ENCODE assay signal across 17 cellular contexts in the genomic region with DNA sequence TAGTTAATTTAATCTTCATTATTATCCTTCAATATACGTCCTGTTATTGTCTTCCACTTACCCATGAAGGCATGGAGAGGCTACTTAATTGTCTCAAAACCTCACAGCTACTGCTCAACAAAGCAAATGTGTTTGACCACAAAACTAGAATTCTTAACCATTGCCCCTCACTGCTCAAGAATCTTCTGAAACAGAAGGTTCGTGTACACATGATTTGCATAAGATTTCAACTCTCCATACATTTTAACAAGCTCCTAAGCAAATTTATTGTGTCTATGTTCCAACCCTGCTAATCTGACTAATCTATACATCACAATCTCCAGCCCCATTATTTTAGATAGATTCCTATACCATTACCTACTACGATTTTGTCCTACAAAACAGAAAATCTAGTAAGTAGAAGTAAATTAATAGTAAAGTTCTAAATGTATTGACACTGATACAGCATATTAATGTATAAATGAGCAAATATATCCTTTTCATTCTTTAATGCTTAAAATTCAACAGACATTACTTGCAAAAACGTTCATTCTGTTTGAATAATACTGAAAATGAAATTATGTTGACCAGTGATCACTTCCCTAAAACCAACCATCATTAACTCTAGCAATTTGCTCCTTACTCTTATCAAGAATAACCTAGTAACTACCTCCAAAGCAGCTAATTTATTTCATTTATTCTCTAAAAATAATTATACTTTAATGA.
DNase-seq lines count a peak whose midpoint lies in the region; ATAC-seq, FAIRE-seq and TF ChIP-seq lines count a peak whose summit lies in the region.
"Had no signal": no experiment of that assay in that cellular context is flagged by ENCODE, and none has a peak within 500 bp of the region (broad histone marks: within the 10 kb centered on the region; RNA-seq: fewer than 3 reads in every experiment).

No MANE protein-coding gene starts in this region.

- H3K4me1 ChIP-seq in K562 (replicated peaks in 1 of 2; ENCODE audit: control insufficient read depth in 2 of 2, insufficient read depth in 2 of 2, low read length in 2 of 2) (no peaks in the 10 kb centered on the region), ascending aorta (no peaks in the 10 kb centered on the region)
- H3K4me1 ChIP-seq: suprapubic skin had no signal

- H3K79me2 ChIP-seq in K562 (ENCODE audit: control insufficient read depth, insufficient read depth, low read length): no peaks in the 10 kb centered on the region

- 26% methylated on average over 4 of the region's 4 CpGs for WGBS in K562 (ENCODE audit: insufficient coverage, low coverage, missing lambda C conversion rate)
- 72 to 74% methylated on average over 4 of the region's 4 CpGs for WGBS in lower leg skin, 2 donors

- no peaks in the 10 kb centered on the region for H3K36me3 ChIP-seq in K562 (ENCODE audit: control insufficient read depth, insufficient read depth, low read length)
- no peaks in the 10 kb centered on the region for H3K36me3 ChIP-seq in ascending aorta
- H3K36me3 ChIP-seq: suprapubic skin had no signal

- POLR2A ChIA-PET in K562 (lab: Yijun Ruan, JAX): no interaction called here

- TF ChIP-seq EP300 in K562 (IDR thresholded peaks at IDR 0.05; ENCODE audit: low read length): no peak

- H3K4me2 ChIP-seq in K562 (ENCODE audit: insufficient read depth, low read length): no peak overlapping the region

- H4K20me1 ChIP-seq in K562 (replicated peaks; ENCODE audit: control insufficient read depth, insufficient read depth, low read length): no peaks in the 10 kb centered on the region

- H2AFZ ChIP-seq in K562 (ENCODE audit: low read depth, low read length): 0 out of 2 replicates have a peak overlapping the region, but pooled peaks have one; percentile 12
- H2AFZ ChIP-seq: GM23248 had no signal

- TF ChIP-seq RAD21 in K562 (CRISPR knock-in tag; conservative IDR thresholded peaks at IDR 0.05 in 1 of 2, IDR thresholded peaks at IDR 0.05 in 1 of 2): no peak

- TF ChIP-seq CTCF in K562 (IDR thresholded peaks at IDR 0.05 in 2 of 3, conservative IDR thresholded peaks at IDR 0.05 in 1 of 3; ENCODE audit: insufficient read depth in 2 of 3, low read depth in 1 of 3, low read length in 3 of 3) (no peak), ascending aorta (IDR thresholded peaks at IDR 0.05) (no peak), lower leg skin (IDR thresholded peaks at IDR 0.05) (no peak)

- BruUV-seq in K562 (replicated peaks; lab: Mats Ljungman, UMichigan): no TSS peak

- intact Hi-C loops in K562 (cut with micrococcal nuclease): no loop called here
- intact Hi-C loops in ascending aorta (cut with DNase I): loop anchor here (10.0 kb wide), 2 partner anchors 432 to 912 kb away; a partner anchor contains a TSS
- intact Hi-C loops in lower leg skin (cut with DNase I; ENCODE audit: low total_unique reads): no loop called here

- ATAC-seq in GM19043 (IDR thresholded peaks at IDR 0.05; ENCODE audit: low read depth, unreplicated experiment): peak; percentile 88
- ATAC-seq in GM21723 (IDR thresholded peaks at IDR 0.05; ENCODE audit: unreplicated experiment): peak; percentile 64
- peak; percentile 62 for ATAC-seq in HG03095 (IDR thresholded peaks at IDR 0.05; ENCODE audit: unreplicated experiment)
- ATAC-seq in K562: no peak
- ATAC-seq: activated CD8-positive, alpha-beta T cell treated with anti-CD3 and anti-CD28 coated beads for 36 hours had no signal

- H3K4me3 ChIP-seq in K562 (no peak overlapping the region), ascending aorta (no peak overlapping the region), lower leg skin (ENCODE audit: low read depth, poor library complexity, severe bottlenecking) (no peak overlapping the region)
- H3K4me3 ChIP-seq: GM23248, suprapubic skin had no signal

- H3K9ac ChIP-seq in K562 (ENCODE audit: insufficient read depth in 1 of 2, low read depth in 2 of 2, low read length in 2 of 2): no peak overlapping the region
- H3K9ac ChIP-seq: GM23248 had no signal

- H3K27me3 ChIP-seq in K562 (ENCODE audit: control insufficient read depth in 2 of 2, insufficient read depth in 2 of 2, low read length in 2 of 2) (no peaks in the 10 kb centered on the region), ascending aorta (no peaks in the 10 kb centered on the region)
- H3K27me3 ChIP-seq: suprapubic skin had no signal

- in situ Hi-C loops in K562 (cut with MboI): loop anchor here (5.0 to 10.0 kb wide), 4 partner anchors 240 to 972 kb away; a partner anchor contains a TSS

- H3K9me3 ChIP-seq in K562 (replicated peaks; ENCODE audit: control insufficient read depth, insufficient read depth, low read depth, low read length) (no peaks in the 10 kb centered on the region), ascending aorta (no peaks in the 10 kb centered on the region)
- H3K9me3 ChIP-seq: suprapubic skin had no signal

- TF ChIP-seq POLR2A in K562 (conservative IDR thresholded peaks at IDR 0.05) (no peak), lower leg skin (IDR thresholded peaks at IDR 0.05) (no peak)

- CTCF ChIA-PET in K562 (lab: Yijun Ruan, JAX; ENCODE audit: low intra/inter-chr PET ratio): no interaction called here

- H3K27ac ChIP-seq in K562 (ENCODE audit: extremely low read depth, low read depth, low read length) (no peak overlapping the region), ascending aorta (no peak overlapping the region)
- H3K27ac ChIP-seq: GM23248, suprapubic skin had no signal

- FAIRE-seq in K562 (lab: Jason Lieb, UNC): no peak

- H3K9me1 ChIP-seq in K562 (ENCODE audit: control insufficient read depth, insufficient read depth, low read length): no peaks in the 10 kb centered on the region

- DNase-seq in K562 (ENCODE audit: extremely low read depth in 1 of 4, low spot score in 3 of 4) (no peak), ascending aorta (ENCODE audit: low spot score in 2 of 2) (no peak), NCI-H510A treated with DMSO at 0.1 percent for 48 hours (lab: John Stamatoyannopoulos, UW) (no peak), lower leg skin (ENCODE audit: low spot score in 2 of 2) (no peak)
- DNase-seq: activated CD8-positive, alpha-beta T cell treated with anti-CD3 and anti-CD28 coated beads for 36 hours; activated effector memory CD4-positive, alpha-beta T cell treated with anti-CD3 and anti-CD28 coated beads, Interleukin-2, amount 50 U/mL, for 16 hours; CD4-positive, alpha-beta T cell; GF-D8; GM23248; NCI-H1092 treated with DMSO at 0.1 percent for 48 hours; NCI-H524; nucleus accumbens; T1000 had no signal

TF ChIP-seq in K562, 482 proteins besides CTCF, POLR2A, EP300 and RAD21 (continues in another document):
- TF ChIP-seq, protein P1, sequence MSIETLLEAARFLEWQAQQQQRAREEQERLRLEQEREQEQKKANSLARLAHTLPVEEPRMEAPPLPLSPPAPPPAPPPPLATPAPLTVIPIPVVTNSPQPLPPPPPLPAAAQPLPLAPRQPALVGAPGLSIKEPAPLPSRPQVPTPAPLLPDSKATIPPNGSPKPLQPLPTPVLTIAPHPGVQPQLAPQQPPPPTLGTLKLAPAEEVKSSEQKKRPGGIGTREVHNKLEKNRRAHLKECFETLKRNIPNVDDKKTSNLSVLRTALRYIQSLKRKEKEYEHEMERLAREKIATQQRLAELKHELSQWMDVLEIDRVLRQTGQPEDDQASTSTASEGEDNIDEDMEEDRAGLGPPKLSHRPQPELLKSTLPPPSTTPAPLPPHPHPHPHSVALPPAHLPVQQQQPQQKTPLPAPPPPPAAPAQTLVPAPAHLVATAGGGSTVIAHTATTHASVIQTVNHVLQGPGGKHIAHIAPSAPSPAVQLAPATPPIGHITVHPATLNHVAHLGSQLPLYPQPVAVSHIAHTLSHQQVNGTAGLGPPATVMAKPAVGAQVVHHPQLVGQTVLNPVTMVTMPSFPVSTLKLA (conservative IDR thresholded peaks at IDR 0.05): no peak
- no peak for TF ChIP-seq ZNF354B (CRISPR knock-in tag; IDR thresholded peaks at IDR 0.05)
- no peak for TF ChIP-seq TEAD2 (tag; IDR thresholded peaks at IDR 0.05)
- TF ChIP-seq, protein P2, sequence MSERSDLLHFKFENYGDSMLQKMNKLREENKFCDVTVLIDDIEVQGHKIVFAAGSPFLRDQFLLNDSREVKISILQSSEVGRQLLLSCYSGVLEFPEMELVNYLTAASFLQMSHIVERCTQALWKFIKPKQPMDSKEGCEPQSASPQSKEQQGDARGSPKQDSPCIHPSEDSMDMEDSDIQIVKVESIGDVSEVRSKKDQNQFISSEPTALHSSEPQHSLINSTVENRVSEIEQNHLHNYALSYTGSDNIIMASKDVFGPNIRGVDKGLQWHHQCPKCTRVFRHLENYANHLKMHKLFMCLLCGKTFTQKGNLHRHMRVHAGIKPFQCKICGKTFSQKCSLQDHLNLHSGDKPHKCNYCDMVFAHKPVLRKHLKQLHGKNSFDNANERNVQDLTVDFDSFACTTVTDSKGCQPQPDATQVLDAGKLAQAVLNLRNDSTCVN (CRISPR knock-in tag; IDR thresholded peaks at IDR 0.05): no peak
- TF ChIP-seq, protein P3, sequence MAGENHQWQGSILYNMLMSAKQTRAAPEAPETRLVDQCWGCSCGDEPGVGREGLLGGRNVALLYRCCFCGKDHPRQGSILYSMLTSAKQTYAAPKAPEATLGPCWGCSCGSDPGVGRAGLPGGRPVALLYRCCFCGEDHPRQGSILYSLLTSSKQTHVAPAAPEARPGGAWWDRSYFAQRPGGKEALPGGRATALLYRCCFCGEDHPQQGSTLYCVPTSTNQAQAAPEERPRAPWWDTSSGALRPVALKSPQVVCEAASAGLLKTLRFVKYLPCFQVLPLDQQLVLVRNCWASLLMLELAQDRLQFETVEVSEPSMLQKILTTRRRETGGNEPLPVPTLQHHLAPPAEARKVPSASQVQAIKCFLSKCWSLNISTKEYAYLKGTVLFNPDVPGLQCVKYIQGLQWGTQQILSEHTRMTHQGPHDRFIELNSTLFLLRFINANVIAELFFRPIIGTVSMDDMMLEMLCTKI (IDR thresholded peaks at IDR 0.05; ENCODE audit: partially characterized antibody): no peak
- no peak for TF ChIP-seq HDAC1 (IDR thresholded peaks at IDR 0.05)
- TF ChIP-seq, protein P4, sequence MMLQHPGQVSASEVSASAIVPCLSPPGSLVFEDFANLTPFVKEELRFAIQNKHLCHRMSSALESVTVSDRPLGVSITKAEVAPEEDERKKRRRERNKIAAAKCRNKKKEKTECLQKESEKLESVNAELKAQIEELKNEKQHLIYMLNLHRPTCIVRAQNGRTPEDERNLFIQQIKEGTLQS (IDR thresholded peaks at IDR 0.05): no peak
- TF ChIP-seq, protein P4 (CRISPR knock-in tag; conservative IDR thresholded peaks at IDR 0.05): no peak
